22 cellular contexts compared by ENCODE assay signal in the genomic region with DNA sequence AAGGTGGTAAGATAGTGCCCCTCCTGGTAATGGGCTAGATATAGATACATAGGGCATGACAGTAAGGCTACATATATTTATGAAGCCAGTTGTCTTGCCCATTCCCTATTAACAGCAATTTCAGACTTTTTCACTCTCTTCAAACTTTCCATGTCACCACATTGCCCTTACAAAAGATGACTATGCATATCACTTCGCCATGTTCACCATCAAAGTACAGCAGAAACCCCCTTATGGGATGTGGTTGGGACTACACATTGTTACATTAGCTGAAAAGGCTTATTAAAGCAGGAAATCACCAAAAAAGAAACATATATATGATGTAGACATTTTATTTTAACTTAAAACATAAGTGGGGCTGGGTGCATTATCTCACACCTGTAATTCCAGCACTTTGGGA. TPM values are rescaled to one million over a fixed set of nuclear protein-coding genes. Genes with fewer than 3 reads are reported as not detected.
"Had no signal": no experiment of that assay in that cellular context is flagged by ENCODE, and none has a peak within 500 bp of the region (broad histone marks: within the 10 kb centered on the region; RNA-seq: fewer than 3 reads in every experiment).

No MANE protein-coding gene starts in this region.

- DNase-seq: effector memory CD4-positive, alpha-beta T cell; heart left ventricle; hippocampal formation; kidney glomerular epithelial cell; naive B cell; occipital lobe; pancreas; right cardiac atrium; small intestine; stimulated activated CD4-positive, alpha-beta T cell treated with anti-CD3 and anti-CD28 coated beads, Interleukin-12 subunit alpha, Interleukin-12 subunit beta, amount 100 ng/mL, for 4 hours; stimulated activated naive CD4-positive, alpha-beta T cell; thyroid gland had no signal

- H3K27ac ChIP-seq: heart left ventricle, pancreas, suprapubic skin, thyroid gland had no signal

- H3K9me3 Mint-ChIP-seq: type B pancreatic cell had no signal

- H3K4me3 ChIP-seq: heart left ventricle, pancreas, suprapubic skin, thyroid gland had no signal

- ATAC-seq: esophagus mucosa, heart left ventricle, pancreas, right cardiac atrium had no signal

- H3K27me3 Mint-ChIP-seq: naive B cell, progenitor cell of endocrine pancreas had no signal

- H3K9me3 ChIP-seq: pancreas, suprapubic skin, thyroid gland had no signal

- FAIRE-seq: endometrium, frontal cortex, islet of Langerhans, pancreas, small intestine had no signal

- H3K27ac Mint-ChIP-seq: nephron, progenitor cell of endocrine pancreas, type B pancreatic cell had no signal

- H3K4me3 Mint-ChIP-seq: nephron, type B pancreatic cell had no signal

- H3K4me1 ChIP-seq: pancreas, suprapubic skin, thyroid gland had no signal

- H3K36me3 ChIP-seq: heart left ventricle, pancreas, suprapubic skin, thyroid gland had no signal

- H3K27me3 ChIP-seq: heart left ventricle, pancreas, suprapubic skin, thyroid gland had no signal

RNA-seq across cellular contexts. Expression of gene SMCO2, which starts 9.8 kb away (rescaled TPM):
- total RNA-seq: fibroblast of lung, frontal cortex, liver, thyroid gland had no signal
- polyA plus RNA-seq: fibroblast of lung, heart left ventricle, liver, pancreas had no signal
